In genomic region chr7:137169282-137169698, GRCh38 we compare ENCODE assay signal across 8 cellular contexts.
A peak's percentile ranks its signal among the peaks of the same experiment; 100 is the strongest.
DNase-seq lines count a peak whose midpoint lies in the region; ATAC-seq and TF ChIP-seq lines count a peak whose summit lies in the region.

No MANE protein-coding gene starts in this region.

- H3K27me3 ChIP-seq in DOHH2 (ENCODE audit: control insufficient read depth, low read length): no peaks in the 10 kb centered on the region
- no peaks in the 10 kb centered on the region for H3K27me3 ChIP-seq in psoas muscle (ENCODE audit: insufficient read depth in 3 of 3, low read length in 2 of 3)

- no peak overlapping the region for H3K4me3 ChIP-seq in DOHH2 (ENCODE audit: low read length)
- no peak overlapping the region for H3K4me3 ChIP-seq in psoas muscle

- H3K9me3 ChIP-seq in DOHH2 (ENCODE audit: control insufficient read depth, insufficient read depth, low read length): 0 out of 2 replicates have a peak, but pooled peaks cover under 1% of the 10 kb centered on the region
- no peaks in the 10 kb centered on the region for H3K9me3 ChIP-seq in psoas muscle

- H3K36me3 ChIP-seq in DOHH2 (ENCODE audit: control insufficient read depth, low read length) (no peaks in the 10 kb centered on the region), psoas muscle (ENCODE audit: insufficient read depth in 1 of 2, low read depth in 1 of 2) (no peaks in the 10 kb centered on the region)

- DNase-seq in NCI-H1436 treated with DMSO at 0.1 percent for 48 hours (lab: John Stamatoyannopoulos, UW) (peak; percentile 45), UCSD-AML1 (lab: John Stamatoyannopoulos, UW; ENCODE audit: unreplicated experiment) (peak; percentile 8), glomerular visceral epithelial cell (ENCODE audit: extremely low spot score) (peak; percentile 72), psoas muscle (peak; percentile 13 to 45), NOMO-1 treated with DMSO at 0.1 percent for 48 hours (lab: John Stamatoyannopoulos, UW; ENCODE audit: unreplicated experiment) (no peak)
- DNase-seq in stimulated activated CD8-positive, alpha-beta memory T cell treated with anti-CD3 and anti-CD28 coated beads, Interleukin-4, amount 100 ng/mL, for 48 hours: no peak

- intact Hi-C loops in psoas muscle (cut with DNase I): no loop called here

- no peaks in the 10 kb centered on the region for H3K79me2 ChIP-seq in DOHH2 (ENCODE audit: control insufficient read depth, low read length)

- TF ChIP-seq CTCF in DOHH2 (IDR thresholded peaks at IDR 0.05; ENCODE audit: low read depth, low read length, poor library complexity, severe bottlenecking) (peak; percentile 40), psoas muscle (IDR thresholded peaks at IDR 0.05) (peak; percentile 29)

- no peaks in the 10 kb centered on the region for H3F3A ChIP-seq in DOHH2 (ENCODE audit: control insufficient read depth, insufficient read depth)

- H4K20me1 ChIP-seq in DOHH2 (ENCODE audit: control insufficient read depth, insufficient read depth, low read depth, low read length): no peaks in the 10 kb centered on the region

- WGBS in psoas muscle, 3 donors: 2 to 8% (median 6%) methylated on average over 8 of the region's 8 CpGs

- H3K4me1 ChIP-seq in DOHH2 (ENCODE audit: control insufficient read depth, low read length): no peaks in the 10 kb centered on the region
- H3K4me1 ChIP-seq in psoas muscle: no peaks in the 10 kb centered on the region

- no peak overlapping the region for H3K4me2 ChIP-seq in DOHH2 (ENCODE audit: low read length)

- H3K27ac ChIP-seq in DOHH2 (ENCODE audit: low read depth, low read length): no peak overlapping the region
- H3K27ac ChIP-seq in psoas muscle: no peak overlapping the region

- ATAC-seq in psoas muscle: no peak
- no peak for ATAC-seq in GM19452 (IDR thresholded peaks at IDR 0.05; ENCODE audit: unreplicated experiment)

- no peaks in the 10 kb centered on the region for H3K9me2 ChIP-seq in DOHH2 (replicated peaks; ENCODE audit: control insufficient read depth, low read length)

Comparison
In these comparisons a context has a peak if more than half of its experiments do, and no peak if none do; other contexts are left out.
1. DNase-seq: peak in NCI-H1436 treated with DMSO at 0.1 percent for 48 hours (single experiment), UCSD-AML1 (single experiment), glomerular visceral epithelial cell (single experiment) and psoas muscle (2 of 2); none in NOMO-1 treated with DMSO at 0.1 percent for 48 hours (single experiment) and stimulated activated CD8-positive, alpha-beta memory T cell treated with anti-CD3 and anti-CD28 coated beads, Interleukin-4, amount 100 ng/mL, for 48 hours (single experiment).